Comparison of ENCODE assay signal across 1 cellular context in genomic region chr16:10405386-10405939, GRCh38.
TF ChIP-seq lines count a peak whose summit lies in the region.

No MANE protein-coding gene starts in this region.

TF ChIP-seq in HepG2, 621 proteins besides CTCF, POLR2A, EP300 and RAD21 (continued from another document and continues in another):
- TF ChIP-seq NRL (CRISPR knock-in tag; IDR thresholded peaks at IDR 0.05; ENCODE audit: borderline replicate concordance) (no peak), HNF1B (CRISPR knock-in tag; IDR thresholded peaks at IDR 0.05) (peak; percentile 82), ZNF343 (CRISPR knock-in tag; IDR thresholded peaks at IDR 0.05) (no peak), XBP1 (CRISPR knock-in tag; IDR thresholded peaks at IDR 0.05) (no peak), ZNF678 (CRISPR knock-in tag; IDR thresholded peaks at IDR 0.05) (no peak), BRD4 (CRISPR knock-in tag; IDR thresholded peaks at IDR 0.05) (0 out of 2 replicates have a peak, but pooled peaks have one; percentile 63), PAXIP1 (CRISPR knock-in tag; conservative IDR thresholded peaks at IDR 0.05) (peak; percentile 44; the same call in 1 of the 2 replicates), ZNF138 (CRISPR knock-in tag; IDR thresholded peaks at IDR 0.05; ENCODE audit: low read depth) (no peak), ZFP82 (CRISPR knock-in tag; IDR thresholded peaks at IDR 0.05; ENCODE audit: borderline replicate concordance) (no peak), IKZF4 (CRISPR knock-in tag; IDR thresholded peaks at IDR 0.05; ENCODE audit: borderline replicate concordance, low read depth, not compliant biosample characterization) (no peak), SMC3 (IDR thresholded peaks at IDR 0.05; ENCODE audit: low read length) (no peak), MNT (IDR thresholded peaks at IDR 0.05) (no peak), HOXA3 (CRISPR knock-in tag; IDR thresholded peaks at IDR 0.05) (peak; percentile 63), BRF2 (CRISPR knock-in tag; IDR thresholded peaks at IDR 0.05) (no peak), ZBTB34 (CRISPR knock-in tag; IDR thresholded peaks at IDR 0.05) (no peak), ZSCAN20 (CRISPR knock-in tag; IDR thresholded peaks at IDR 0.05; ENCODE audit: borderline replicate concordance) (no peak), ZFX (CRISPR knock-in tag; IDR thresholded peaks at IDR 0.05; ENCODE audit: low read depth) (peak; percentile 46), CHD2 (IDR thresholded peaks at IDR 0.05; ENCODE audit: low read depth, low read length) (no peak), HOMEZ (CRISPR knock-in tag; IDR thresholded peaks at IDR 0.05; ENCODE audit: low read depth) (peak; percentile 92), TRIM22 (IDR thresholded peaks at IDR 0.05) (no peak), MYNN (CRISPR knock-in tag; IDR thresholded peaks at IDR 0.05; ENCODE audit: low read depth) (no peak), ZNF530 (CRISPR knock-in tag; IDR thresholded peaks at IDR 0.05; ENCODE audit: low read depth) (no peak), ZNF496 (CRISPR knock-in tag; IDR thresholded peaks at IDR 0.05; ENCODE audit: insufficient replicate concordance) (no peak), ZSCAN25 (CRISPR knock-in tag; IDR thresholded peaks at IDR 0.05) (no peak), ZNF24 (IDR thresholded peaks at IDR 0.05) (no peak), ZNF282 (IDR thresholded peaks at IDR 0.05; ENCODE audit: partially characterized antibody) (no peak), PHF21A (CRISPR knock-in tag; IDR thresholded peaks at IDR 0.05) (no peak), ZNF318 (CRISPR knock-in tag; IDR thresholded peaks at IDR 0.05) (no peak), CENPT (CRISPR knock-in tag; IDR thresholded peaks at IDR 0.05; ENCODE audit: low read depth) (no peak), IRF9 (CRISPR knock-in tag; IDR thresholded peaks at IDR 0.05; ENCODE audit: borderline replicate concordance) (0 out of 2 replicates have a peak, but pooled peaks have one; percentile 22), RELA (CRISPR knock-in tag; IDR thresholded peaks at IDR 0.05) (no peak), KDM5B (CRISPR knock-in tag; IDR thresholded peaks at IDR 0.05; ENCODE audit: borderline replicate concordance) (no peak), GMEB1 (CRISPR knock-in tag; IDR thresholded peaks at IDR 0.05; ENCODE audit: borderline replicate concordance) (no peak), DMAP1 (CRISPR knock-in tag; IDR thresholded peaks at IDR 0.05) (no peak)
